In the genomic region with DNA sequence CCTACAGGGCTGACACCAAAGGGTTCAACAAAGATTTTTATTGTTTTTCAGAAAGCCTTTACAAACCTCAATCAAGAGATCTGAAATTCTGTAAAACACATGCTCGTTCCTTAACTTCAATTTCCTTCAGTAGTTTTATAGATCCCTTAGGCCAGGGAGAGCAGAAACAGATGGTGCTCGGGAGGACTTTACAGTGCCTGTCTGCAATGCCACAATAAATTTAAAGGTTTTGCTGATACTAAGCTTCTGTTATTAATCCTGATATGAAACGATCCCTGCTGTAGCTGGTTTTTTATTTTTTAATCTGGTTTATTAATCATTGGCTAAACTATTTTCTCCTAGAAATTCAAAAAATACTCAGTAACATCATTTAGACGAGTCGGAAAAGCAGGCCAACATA, we compare ENCODE assay signal across 14 cellular contexts. TPM values are rescaled to one million over a fixed set of nuclear protein-coding genes. Genes with fewer than 3 reads are reported as not detected.
A peak's percentile ranks its signal among the peaks of the same experiment; 100 is the strongest.
DNase-seq lines count a peak whose midpoint lies in the region; ATAC-seq and TF ChIP-seq lines count a peak whose summit lies in the region.
"Had no signal": no experiment of that assay in that cellular context is flagged by ENCODE, and none has a peak within 500 bp of the region (broad histone marks: within the 10 kb centered on the region; RNA-seq: fewer than 3 reads in every experiment).

No MANE protein-coding gene starts in this region.

- no peak for ATAC-seq in GM18861 (IDR thresholded peaks at IDR 0.05; ENCODE audit: unreplicated experiment)

- H3K9me3 Mint-ChIP-seq in activated CD4-positive, alpha-beta T cell treated with anti-CD3 and anti-CD28 coated beads, Interleukin-2, amount 10 ng/mL, durations not matched to agents 24 days and 14 days, result no peaks in the 10 kb centered on the region
- H3K9me3 Mint-ChIP-seq in activated CD4-positive, alpha-beta T cell treated with anti-CD3 and anti-CD28 coated beads, Interleukin-2, amount 10 ng/mL, durations not matched to agents 7 days and 5 days, result no peaks in the 10 kb centered on the region
- peaks cover 4% of the 10 kb centered on the region for H3K9me3 Mint-ChIP-seq in glutamatergic neuron (ENCODE audit: unreplicated experiment)
- no peaks in the 10 kb centered on the region for H3K9me3 Mint-ChIP-seq in nephron progenitor cell
- no peaks in the 10 kb centered on the region for H3K9me3 Mint-ChIP-seq in activated CD4-positive, alpha-beta memory T cell treated with anti-CD3 and anti-CD28 coated beads for 36 hours
- H3K9me3 Mint-ChIP-seq: CD4-positive, alpha-beta memory T cell had no signal

- intact Hi-C loops in activated CD4-positive, alpha-beta T cell treated with anti-CD3 and anti-CD28 coated beads, Interleukin-2, amount 10 ng/mL, durations not matched to agents 24 days and 14 days (cut with micrococcal nuclease), result no loop called here
- intact Hi-C loops in activated CD4-positive, alpha-beta memory T cell treated with anti-CD3 and anti-CD28 coated beads for 36 hours (cut with micrococcal nuclease), result no loop called here

- CTCF ChIA-PET in activated CD4-positive, alpha-beta T cell treated with anti-CD3 and anti-CD28 coated beads, Interleukin-2, amount 10 ng/mL, durations not matched to agents 7 days and 5 days (lab: Charles Lee), result no interaction called here
- CTCF ChIA-PET in activated CD4-positive, alpha-beta memory T cell treated with anti-CD3 and anti-CD28 coated beads for 36 hours (lab: Charles Lee), result no interaction called here

- no peaks in the 10 kb centered on the region for H3K27me3 Mint-ChIP-seq in activated CD4-positive, alpha-beta T cell treated with anti-CD3 and anti-CD28 coated beads, Interleukin-2, amount 10 ng/mL, durations not matched to agents 24 days and 14 days
- no peaks in the 10 kb centered on the region for H3K27me3 Mint-ChIP-seq in activated CD4-positive, alpha-beta T cell treated with anti-CD3 and anti-CD28 coated beads, Interleukin-2, amount 10 ng/mL, durations not matched to agents 7 days and 5 days
- H3K27me3 Mint-ChIP-seq in glutamatergic neuron (ENCODE audit: unreplicated experiment), result no peaks in the 10 kb centered on the region
- H3K27me3 Mint-ChIP-seq in nephron progenitor cell (ENCODE audit: low read depth, poor library complexity), result peaks cover 4% of the 10 kb centered on the region
- H3K27me3 Mint-ChIP-seq in activated CD4-positive, alpha-beta memory T cell treated with anti-CD3 and anti-CD28 coated beads for 36 hours, result no peaks in the 10 kb centered on the region
- H3K27me3 Mint-ChIP-seq: CD4-positive, alpha-beta memory T cell had no signal

- H3K4me1 Mint-ChIP-seq in activated CD4-positive, alpha-beta T cell treated with anti-CD3 and anti-CD28 coated beads, Interleukin-2, amount 10 ng/mL, durations not matched to agents 24 days and 14 days, result no peaks in the 10 kb centered on the region
- H3K4me1 Mint-ChIP-seq in activated CD4-positive, alpha-beta T cell treated with anti-CD3 and anti-CD28 coated beads, Interleukin-2, amount 10 ng/mL, durations not matched to agents 7 days and 5 days, result no peaks in the 10 kb centered on the region
- peaks cover 9% of the 10 kb centered on the region for H3K4me1 Mint-ChIP-seq in glutamatergic neuron (ENCODE audit: low read depth, unreplicated experiment)
- peaks cover 37% of the 10 kb centered on the region for H3K4me1 Mint-ChIP-seq in nephron progenitor cell
- no peaks in the 10 kb centered on the region for H3K4me1 Mint-ChIP-seq in activated CD4-positive, alpha-beta memory T cell treated with anti-CD3 and anti-CD28 coated beads for 36 hours (ENCODE audit: low read depth)
- H3K4me1 Mint-ChIP-seq: CD14-positive monocyte; CD4-positive, alpha-beta memory T cell had no signal

- no peak for TF ChIP-seq CTCF in glutamatergic neuron (IDR thresholded peaks at IDR 0.05; ENCODE audit: partially characterized antibody, unreplicated experiment)
- no peak for TF ChIP-seq CTCF in nephron progenitor cell (IDR thresholded peaks at IDR 0.05)

- DNase-seq in activated CD4-positive, alpha-beta T cell treated with anti-CD3 and anti-CD28 coated beads, Interleukin-2, amount 10 ng/mL, durations not matched to agents 24 days and 14 days, result peak; percentile 1
- no peak for DNase-seq in activated CD4-positive, alpha-beta T cell treated with anti-CD3 and anti-CD28 coated beads, Interleukin-2, amount 10 ng/mL, durations not matched to agents 7 days and 5 days
- DNase-seq in glutamatergic neuron, result no peak
- no peak for DNase-seq in nephron progenitor cell
- DNase-seq in NCI-H526 (lab: John Stamatoyannopoulos, UW), result no peak
- no peak for DNase-seq in activated CD4-positive, alpha-beta memory T cell treated with anti-CD3 and anti-CD28 coated beads for 36 hours
- DNase-seq: 8988T; CD4-positive, alpha-beta memory T cell; DMS153; DMS79; GDM1; GM23248 had no signal

- no peak overlapping the region for H3K4me3 Mint-ChIP-seq in activated CD4-positive, alpha-beta T cell treated with anti-CD3 and anti-CD28 coated beads, Interleukin-2, amount 10 ng/mL, durations not matched to agents 24 days and 14 days
- no peak overlapping the region for H3K4me3 Mint-ChIP-seq in activated CD4-positive, alpha-beta T cell treated with anti-CD3 and anti-CD28 coated beads, Interleukin-2, amount 10 ng/mL, durations not matched to agents 7 days and 5 days
- no peak overlapping the region for H3K4me3 Mint-ChIP-seq in glutamatergic neuron (ENCODE audit: unreplicated experiment)
- H3K4me3 Mint-ChIP-seq in nephron progenitor cell, result no peak overlapping the region
- no peak overlapping the region for H3K4me3 Mint-ChIP-seq in activated CD4-positive, alpha-beta memory T cell treated with anti-CD3 and anti-CD28 coated beads for 36 hours
- H3K4me3 Mint-ChIP-seq: CD14-positive monocyte; CD4-positive, alpha-beta memory T cell had no signal

- peaks cover 11% of the 10 kb centered on the region for H3K36me3 Mint-ChIP-seq in activated CD4-positive, alpha-beta T cell treated with anti-CD3 and anti-CD28 coated beads, Interleukin-2, amount 10 ng/mL, durations not matched to agents 24 days and 14 days (ENCODE audit: low read depth)
- peaks cover 12% of the 10 kb centered on the region for H3K36me3 Mint-ChIP-seq in activated CD4-positive, alpha-beta T cell treated with anti-CD3 and anti-CD28 coated beads, Interleukin-2, amount 10 ng/mL, durations not matched to agents 7 days and 5 days (ENCODE audit: low read depth)
- peaks cover 9% of the 10 kb centered on the region for H3K36me3 Mint-ChIP-seq in glutamatergic neuron (ENCODE audit: unreplicated experiment)
- H3K36me3 Mint-ChIP-seq in nephron progenitor cell (ENCODE audit: low read depth), result no peaks in the 10 kb centered on the region
- peaks cover 26% of the 10 kb centered on the region for H3K36me3 Mint-ChIP-seq in activated CD4-positive, alpha-beta memory T cell treated with anti-CD3 and anti-CD28 coated beads for 36 hours

- no peak overlapping the region for H3K27ac Mint-ChIP-seq in activated CD4-positive, alpha-beta T cell treated with anti-CD3 and anti-CD28 coated beads, Interleukin-2, amount 10 ng/mL, durations not matched to agents 24 days and 14 days
- no peak overlapping the region for H3K27ac Mint-ChIP-seq in activated CD4-positive, alpha-beta T cell treated with anti-CD3 and anti-CD28 coated beads, Interleukin-2, amount 10 ng/mL, durations not matched to agents 7 days and 5 days
- H3K27ac Mint-ChIP-seq in glutamatergic neuron (ENCODE audit: unreplicated experiment) (peak overlapping the region; percentile 44), nephron progenitor cell (peak overlapping the region; percentile 30)
- H3K27ac Mint-ChIP-seq in activated CD4-positive, alpha-beta memory T cell treated with anti-CD3 and anti-CD28 coated beads for 36 hours, result no peak overlapping the region
- H3K27ac Mint-ChIP-seq: CD4-positive, alpha-beta memory T cell had no signal

- POLR2A ChIA-PET in activated CD4-positive, alpha-beta T cell treated with anti-CD3 and anti-CD28 coated beads, Interleukin-2, amount 10 ng/mL, durations not matched to agents 7 days and 5 days (lab: Charles Lee), result no interaction called here
- POLR2A ChIA-PET in activated CD4-positive, alpha-beta memory T cell treated with anti-CD3 and anti-CD28 coated beads for 36 hours (lab: Charles Lee), result no interaction called here

RNA-seq across cellular contexts. Expression of gene SHISA3, which starts 39.7 kb away (rescaled TPM):
- 0.09 and 0.23 TPM in 2 replicates for total RNA-seq in activated CD4-positive, alpha-beta T cell treated with anti-CD3 and anti-CD28 coated beads, Interleukin-2, amount 10 ng/mL, durations not matched to agents 24 days and 14 days
- under 1 TPM; 0.42 to 0.69 TPM for total RNA-seq in activated CD4-positive, alpha-beta T cell treated with anti-CD3 and anti-CD28 coated beads, Interleukin-2, amount 10 ng/mL, durations not matched to agents 7 days and 5 days
- 0.42 TPM for total RNA-seq in glutamatergic neuron (ENCODE audit: unreplicated experiment)
- total RNA-seq in activated CD4-positive, alpha-beta memory T cell treated with anti-CD3 and anti-CD28 coated beads for 36 hours, result under 1 TPM; 0.14 to 0.27 TPM
- total RNA-seq: CD4-positive, alpha-beta memory T cell had no signal

Comparison
In these comparisons a context has a peak if more than half of its experiments do, and no peak if none do; other contexts are left out.
1. H3K27ac Mint-ChIP-seq: peak in glutamatergic neuron (single experiment) and nephron progenitor cell (single experiment); none in activated CD4-positive, alpha-beta T cell treated with anti-CD3 and anti-CD28 coated beads, Interleukin-2, amount 10 ng/mL, durations not matched to agents 24 days and 14 days (single experiment), activated CD4-positive, alpha-beta T cell treated with anti-CD3 and anti-CD28 coated beads, Interleukin-2, amount 10 ng/mL, durations not matched to agents 7 days and 5 days (single experiment) and activated CD4-positive, alpha-beta memory T cell treated with anti-CD3 and anti-CD28 coated beads for 36 hours (single experiment).